Comparison of ENCODE assay signal across 13 cellular contexts in the genomic region with DNA sequence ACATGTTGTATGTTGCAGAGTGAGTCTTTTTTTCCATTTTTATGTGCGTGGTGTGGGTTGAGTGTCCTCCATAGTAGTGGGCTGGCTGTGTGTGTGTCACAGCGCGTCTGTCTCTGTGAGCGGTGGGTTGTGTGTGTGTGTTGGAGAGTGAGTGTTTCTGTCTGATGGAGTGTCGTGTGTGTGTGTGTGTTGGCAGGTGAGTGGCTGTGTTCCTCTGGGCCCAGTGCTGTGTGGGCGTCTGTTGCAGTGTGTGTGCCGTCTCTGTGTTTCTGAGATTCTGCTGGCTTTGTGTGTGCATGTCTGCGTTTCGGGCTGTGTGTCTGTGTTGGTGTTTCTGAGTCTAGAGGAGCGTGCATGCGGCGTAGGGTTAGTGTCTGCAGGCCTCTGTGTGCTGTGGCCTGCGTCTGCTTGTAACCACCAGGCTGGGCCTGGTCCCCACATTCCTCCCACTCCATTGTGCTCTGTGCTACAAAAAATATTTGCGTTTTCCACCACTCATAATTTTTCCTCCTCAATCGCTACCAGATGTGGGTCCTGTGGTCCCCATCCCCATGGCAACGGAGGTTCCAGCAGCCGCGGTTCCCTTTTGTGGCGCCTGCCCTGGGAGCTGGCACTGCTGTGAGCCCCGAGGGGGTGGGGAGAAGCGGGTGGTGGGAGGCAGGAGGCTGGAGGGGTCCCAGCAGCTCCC. TPM values are rescaled to one million over a fixed set of nuclear protein-coding genes. Genes with fewer than 3 reads are reported as not detected.
A peak's percentile ranks its signal among the peaks of the same experiment; 100 is the strongest.
DNase-seq lines count a peak whose midpoint lies in the region; ATAC-seq and TF ChIP-seq lines count a peak whose summit lies in the region.
"Had no signal": no experiment of that assay in that cellular context is flagged by ENCODE, and none has a peak within 500 bp of the region (broad histone marks: within the 10 kb centered on the region; RNA-seq: fewer than 3 reads in every experiment).

No MANE protein-coding gene starts in this region.

- WGBS in suprapubic skin: 42% methylated on average over 21 of the region's 21 CpGs

- no peak for TF ChIP-seq EP300 in suprapubic skin (IDR thresholded peaks at IDR 0.05)

- no peak for TF ChIP-seq POLR2A in suprapubic skin (IDR thresholded peaks at IDR 0.05)

- peaks cover 12% of the 10 kb centered on the region for H3K27me3 ChIP-seq in suprapubic skin

- no peak for TF ChIP-seq CTCF in fibroblast of mammary gland (conservative IDR thresholded peaks at IDR 0.05; ENCODE audit: control insufficient read depth, insufficient read depth, low read depth, low read length)
- TF ChIP-seq CTCF in suprapubic skin (IDR thresholded peaks at IDR 0.05): no peak

- peak; percentile 58 for DNase-seq in NCI-H2227 (lab: John Stamatoyannopoulos, UW; ENCODE audit: unreplicated experiment)
- no peak for DNase-seq in NCI-H2227 treated with DMSO at 0.1 percent for 48 hours (lab: John Stamatoyannopoulos, UW)
- peak; percentile 68 for DNase-seq in RPMI7951 (ENCODE audit: low read depth)
- peak; percentile 30 for DNase-seq in fibroblast of mammary gland (ENCODE audit: low read depth)
- peak in 1 of 2 donors; percentile 48 for DNase-seq in suprapubic skin (ENCODE audit: low spot score in 2 of 2)
- DNase-seq in NCI-H82 treated with DMSO at 0.1 percent for 48 hours (lab: John Stamatoyannopoulos, UW; ENCODE audit: unreplicated experiment): no peak
- no peak for DNase-seq in HUDEP-2 (lab: John Stamatoyannopoulos, UW; ENCODE audit: unreplicated experiment in 76 of 76)
- DNase-seq: ACHN; activated CD4-positive, alpha-beta T cell treated with anti-CD3 and anti-CD28 coated beads, Interleukin-2, amount 50 U/mL, for 48 hours; foreskin melanocyte; NCI-H2029 had no signal

- peaks cover 4% of the 10 kb centered on the region for H3K36me3 ChIP-seq in suprapubic skin
- H3K36me3 ChIP-seq: prostate gland had no signal

- peaks cover 47% of the 10 kb centered on the region for H3K4me1 ChIP-seq in suprapubic skin
- H3K4me1 ChIP-seq: prostate gland had no signal

- ATAC-seq in GM21528 (IDR thresholded peaks at IDR 0.05; ENCODE audit: low FRiP score, unreplicated experiment): no peak

- H3K9me3 ChIP-seq in suprapubic skin: no peaks in the 10 kb centered on the region
- H3K9me3 ChIP-seq: prostate gland had no signal

- peak overlapping the region; percentile 50 for H3K27ac ChIP-seq in suprapubic skin
- H3K27ac ChIP-seq: prostate gland had no signal

- no peak overlapping the region for H3K4me3 ChIP-seq in fibroblast of mammary gland (ENCODE audit: control insufficient read depth, low read depth, low read length)
- H3K4me3 ChIP-seq in suprapubic skin: no peak overlapping the region
- H3K4me3 ChIP-seq: prostate gland had no signal

RNA-seq across cellular contexts. Expression of gene SCARF2, which starts 15.2 kb away (rescaled TPM):
- total RNA-seq in RPMI7951 (2014; rRNA removed; shearing (Covaris generic)): 6.0 and 6.1 TPM in 2 replicates
- 10 to 100 TPM in 1 of 4 donors, 1 to 10 TPM in 3; 2.8 to 11.3 (median 5.8) TPM for total RNA-seq in suprapubic skin

RNA-seq across cellular contexts. Expression of gene ZNF74, which starts 28.5 kb away (rescaled TPM):
- total RNA-seq in RPMI7951 (2014; rRNA removed; shearing (Covaris generic)): 3.2 and 6.5 TPM in 2 replicates
- 10 to 100 TPM in 3 of 4 donors, 1 to 10 TPM in 1; 9.3 to 17.5 (median 10.5) TPM for total RNA-seq in suprapubic skin

Comparison
In these comparisons a context has a peak if more than half of its experiments do, and no peak if none do; other contexts are left out.
1. DNase-seq: peak in NCI-H2227 (single experiment), RPMI7951 (single experiment) and fibroblast of mammary gland (single experiment); none in NCI-H2227 treated with DMSO at 0.1 percent for 48 hours (single experiment), NCI-H82 treated with DMSO at 0.1 percent for 48 hours (single experiment) and HUDEP-2 (0 of 76).